In genomic region chr5:45038366-45038987, GRCh38 we compare ENCODE assay signal across 8 cellular contexts.
DNase-seq lines count a peak whose midpoint lies in the region; ATAC-seq and TF ChIP-seq lines count a peak whose summit lies in the region.

No MANE protein-coding gene starts in this region.

- no peaks in the 10 kb centered on the region for H3K9me3 Mint-ChIP-seq in stimulated activated memory B cell treated with anti-CD40 and anti-IgM and Interleukin-4, amounts not matched to agents 10 μg/mL and 1 μg/mL and 100 μg/mL, for 72 hours

- no peaks in the 10 kb centered on the region for H3K79me2 ChIP-seq in OCI-LY7 (ENCODE audit: insufficient read depth, low read depth, low read length)

- peak; percentile 3 for DNase-seq in DMS153 (lab: John Stamatoyannopoulos, UW)
- DNase-seq in HT1080 (ENCODE audit: low read depth), result peak; percentile 70
- peak; percentile 19 for DNase-seq in OCI-LY7 (ENCODE audit: low spot score)
- DNase-seq in erythroblast (lab: John Stamatoyannopoulos, UW), result peak; percentile 44 to 53
- peak; percentile 75 for DNase-seq in retina
- no peak for DNase-seq in activated CD4-positive, alpha-beta T cell treated with anti-CD3 and anti-CD28 coated beads for 4 hours

- BruUV-seq in OCI-LY7 (replicated peaks; lab: Mats Ljungman, UMichigan), result no TSS peak

- H3K36me3 Mint-ChIP-seq in stimulated activated memory B cell treated with anti-CD40 and anti-IgM and Interleukin-4, amounts not matched to agents 10 μg/mL and 1 μg/mL and 100 μg/mL, for 72 hours, result no peaks in the 10 kb centered on the region

- H3K4me3 ChIP-seq in OCI-LY7 (ENCODE audit: low read depth, low read length, poor library complexity, severe bottlenecking), result no peak overlapping the region

- POLR2A ChIA-PET in OCI-LY7 (lab: Charles Lee), result interaction anchor here (0.6 kb wide), 1 partner anchor 563 kb away, joined by 3 read pairs; no protein-coding TSS in a partner anchor

- H3K9me3 ChIP-seq in OCI-LY7 (ENCODE audit: low read length), result no peaks in the 10 kb centered on the region

- no peaks in the 10 kb centered on the region for H4K20me1 ChIP-seq in OCI-LY7 (ENCODE audit: insufficient read depth, low read length)

- no peak overlapping the region for H3K27ac Mint-ChIP-seq in stimulated activated memory B cell treated with anti-CD40 and anti-IgM and Interleukin-4, amounts not matched to agents 10 μg/mL and 1 μg/mL and 100 μg/mL, for 72 hours

- no peaks in the 10 kb centered on the region for H3K4me1 Mint-ChIP-seq in stimulated activated memory B cell treated with anti-CD40 and anti-IgM and Interleukin-4, amounts not matched to agents 10 μg/mL and 1 μg/mL and 100 μg/mL, for 72 hours

- no peak overlapping the region for H3K27ac ChIP-seq in OCI-LY7 (ENCODE audit: low read depth, low read length, poor library complexity, severe bottlenecking)

- H3K4me1 ChIP-seq in OCI-LY7 (ENCODE audit: insufficient read depth, low read length, poor library complexity, severe bottlenecking), result no peaks in the 10 kb centered on the region

- peak; percentile 83 for TF ChIP-seq CTCF in OCI-LY7 (conservative IDR thresholded peaks at IDR 0.05; ENCODE audit: low read length)

- H3K4me3 Mint-ChIP-seq in stimulated activated memory B cell treated with anti-CD40 and anti-IgM and Interleukin-4, amounts not matched to agents 10 μg/mL and 1 μg/mL and 100 μg/mL, for 72 hours, result no peak overlapping the region

- H3K36me3 ChIP-seq in OCI-LY7 (ENCODE audit: insufficient read depth, low read length), result no peaks in the 10 kb centered on the region

- ATAC-seq in GM21360 (IDR thresholded peaks at IDR 0.05; ENCODE audit: unreplicated experiment), result peak; percentile 87
- ATAC-seq in stimulated activated memory B cell treated with anti-CD40 and anti-IgM and Interleukin-4, amounts not matched to agents 10 μg/mL and 1 μg/mL and 100 μg/mL, for 72 hours, result no peak

- CTCF ChIA-PET in OCI-LY7 (lab: Charles Lee; ENCODE audit: unreplicated experiment), result no interaction called here

- H3K4me2 ChIP-seq in OCI-LY7 (ENCODE audit: low read length), result no peak overlapping the region

- no peaks in the 10 kb centered on the region for H3K9me2 ChIP-seq in OCI-LY7 (ENCODE audit: insufficient read depth, low read length)

- no peak overlapping the region for H2AFZ ChIP-seq in OCI-LY7 (ENCODE audit: low read length)

- intact Hi-C loops in OCI-LY7 (cut with micrococcal nuclease; ENCODE audit: unreplicated experiment), result no loop called here

- no peak for TF ChIP-seq POLR2A in erythroblast (IDR thresholded peaks at IDR 0.05; ENCODE audit: low read length)

- H3K27me3 Mint-ChIP-seq in stimulated activated memory B cell treated with anti-CD40 and anti-IgM and Interleukin-4, amounts not matched to agents 10 μg/mL and 1 μg/mL and 100 μg/mL, for 72 hours, result no peaks in the 10 kb centered on the region

Comparison
In these comparisons a context has a peak if more than half of its experiments do, and no peak if none do; other contexts are left out.
1. DNase-seq: peak in DMS153 (single experiment), HT1080 (single experiment), OCI-LY7 (single experiment), erythroblast (2 of 2) and retina (single experiment); none in activated CD4-positive, alpha-beta T cell treated with anti-CD3 and anti-CD28 coated beads for 4 hours (0 of 2).